In the genomic region with DNA sequence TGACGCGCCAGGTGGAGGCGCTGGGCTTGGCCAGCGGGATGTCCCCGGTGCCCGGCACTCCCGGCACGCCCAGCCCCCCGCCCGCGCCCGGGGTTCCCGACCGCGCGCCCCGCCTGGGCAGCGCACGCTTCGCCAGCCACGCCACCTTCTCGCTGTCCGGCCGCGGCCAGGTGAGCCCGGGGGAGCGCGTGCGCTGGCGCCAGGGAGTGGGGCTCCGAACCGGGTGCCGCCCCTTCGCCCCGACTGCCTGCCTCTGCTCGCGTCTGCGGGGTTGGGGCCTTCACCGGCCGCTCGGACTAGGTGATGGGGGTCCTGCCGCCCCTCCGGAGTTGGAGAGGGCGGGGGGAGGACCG, we compare ENCODE assay signal across 12 cellular contexts. TPM values are rescaled to one million over a fixed set of nuclear protein-coding genes. Genes with fewer than 3 reads are reported as not detected.
DNase-seq lines count a peak whose midpoint lies in the region; ATAC-seq and TF ChIP-seq lines count a peak whose summit lies in the region.
"Had no signal": no experiment of that assay in that cellular context is flagged by ENCODE, and none has a peak within 500 bp of the region (broad histone marks: within the 10 kb centered on the region; RNA-seq: fewer than 3 reads in every experiment).

No MANE protein-coding gene starts in this region.

- H3K9me3 ChIP-seq in esophagus muscularis mucosa = no peaks in the 10 kb centered on the region

- H3K27ac Mint-ChIP-seq in nephron progenitor cell = no peak overlapping the region
- H3K27ac Mint-ChIP-seq in type B pancreatic cell = peak overlapping the region; percentile 51

- H3K27ac ChIP-seq in esophagus muscularis mucosa (replicated peaks in 1 of 4) = peak overlapping the region; percentile 74 to 84 (median 79)
- H3K27ac ChIP-seq: KMS-11 had no signal

- H3K4me1 Mint-ChIP-seq in nephron progenitor cell = peaks cover 85% of the 10 kb centered on the region
- H3K4me1 Mint-ChIP-seq in type B pancreatic cell (ENCODE audit: unreplicated experiment) = peaks cover 37% of the 10 kb centered on the region

- no peak for TF ChIP-seq POLR2A in esophagus muscularis mucosa (IDR thresholded peaks at IDR 0.05; ENCODE audit: low read depth)

- intact Hi-C loops in Right ventricle myocardium inferior (cut with DNase I) = loop anchor here (2.0 to 5.0 kb wide), 2 partner anchors 20 to 37 kb away; no protein-coding TSS in a partner anchor
- intact Hi-C loops in left ventricle myocardium superior (cut with micrococcal nuclease) = no loop called here
- intact Hi-C loops in esophagus muscularis mucosa (cut with DNase I) = loop anchor here (5.0 kb wide), 1 partner anchor 37 kb away; no protein-coding TSS in a partner anchor

- peak overlapping the region; percentile 89 for H3K4me3 Mint-ChIP-seq in nephron progenitor cell
- H3K4me3 Mint-ChIP-seq in type B pancreatic cell = peak overlapping the region; percentile 90

- H3K36me3 Mint-ChIP-seq in nephron progenitor cell (ENCODE audit: low read depth) (no peaks in the 10 kb centered on the region), type B pancreatic cell (no peaks in the 10 kb centered on the region)

- ATAC-seq in Right ventricle myocardium inferior (peak; percentile 4), left ventricle myocardium superior (no peak), HG02759 (IDR thresholded peaks at IDR 0.05; ENCODE audit: unreplicated experiment) (no peak), esophagus mucosa (no peak)

- TF ChIP-seq CTCF in esophagus muscularis mucosa (IDR thresholded peaks at IDR 0.05) (no peak), nephron progenitor cell (IDR thresholded peaks at IDR 0.05) (no peak), type B pancreatic cell (conservative IDR thresholded peaks at IDR 0.05) (no peak)

- H3K4me3 ChIP-seq in esophagus muscularis mucosa = peak overlapping the region; percentile 63 to 68 (median 66)

- TF ChIP-seq EP300 in esophagus muscularis mucosa (IDR thresholded peaks at IDR 0.05) = no peak

- H3K27me3 ChIP-seq in esophagus muscularis mucosa = peaks cover 0 to 41% (median 9%) of the 10 kb centered on the region in 4 donors

- peaks cover 28 to 37% (median 33%) of the 10 kb centered on the region in 4 donors for H3K4me1 ChIP-seq in esophagus muscularis mucosa

- WGBS in esophagus muscularis mucosa = no CpG with 5 or more reads among the region's 45 CpGs

- H3K27me3 Mint-ChIP-seq in nephron progenitor cell (ENCODE audit: low read depth, poor library complexity) = peaks cover 56% of the 10 kb centered on the region
- H3K27me3 Mint-ChIP-seq in type B pancreatic cell = peaks cover 23% of the 10 kb centered on the region

- DNase-seq in Right ventricle myocardium inferior (ENCODE audit: missing footprints) (no peak), left ventricle myocardium superior (no peak), esophagus muscularis mucosa (ENCODE audit: extremely low spot score) (no peak), nephron progenitor cell (no peak), type B pancreatic cell (ENCODE audit: extremely low spot score, unreplicated experiment) (no peak), NCI-H748 (lab: John Stamatoyannopoulos, UW; ENCODE audit: unreplicated experiment) (no peak)
- DNase-seq: cortex of kidney, hippocampal formation, NCI-H510A had no signal

- H3K9me3 Mint-ChIP-seq in nephron progenitor cell (no peaks in the 10 kb centered on the region), type B pancreatic cell (no peaks in the 10 kb centered on the region)

- H3K36me3 ChIP-seq in esophagus muscularis mucosa = no peaks in the 10 kb centered on the region

RNA-seq across cellular contexts. Expression of gene SMTNL2, which starts 0.5 kb away (rescaled TPM):
- 48.6 TPM for total RNA-seq in Right ventricle myocardium inferior
- 47.4 TPM for total RNA-seq in left ventricle myocardium superior
- total RNA-seq in esophagus muscularis mucosa = 1 to 10 TPM; 3.0 to 7.2 (median 4.7) TPM
- 19.4 and 25.5 TPM in 2 replicates for total RNA-seq in type B pancreatic cell (ENCODE audit: low replicate concordance)
- 0.56 TPM for total RNA-seq in esophagus mucosa

RNA-seq across cellular contexts. Expression of gene GGT6, which starts 24.4 kb away (rescaled TPM):
- total RNA-seq in Right ventricle myocardium inferior = 0.14 TPM
- total RNA-seq in left ventricle myocardium superior = 0.22 TPM
- not detected for total RNA-seq in esophagus muscularis mucosa
- 1.0 and 1.4 TPM in 2 replicates for total RNA-seq in type B pancreatic cell (ENCODE audit: low replicate concordance)
- total RNA-seq in esophagus mucosa = 41.6 TPM

RNA-seq across cellular contexts. Expression of gene MYBBP1A, which starts 29.6 kb away (rescaled TPM):
- total RNA-seq in Right ventricle myocardium inferior = 19.2 TPM
- 18.5 TPM for total RNA-seq in left ventricle myocardium superior
- 10 to 100 TPM; 31.6 to 45.4 (median 36.1) TPM for total RNA-seq in esophagus muscularis mucosa
- total RNA-seq in type B pancreatic cell (ENCODE audit: low replicate concordance) = 63.7 and 66.0 TPM in 2 replicates
- 42.9 TPM for total RNA-seq in esophagus mucosa

RNA-seq across cellular contexts. Expression of gene ALOX15, which starts 56.7 kb away (rescaled TPM):
- total RNA-seq in Right ventricle myocardium inferior (0.19 TPM), left ventricle myocardium superior (4.5 TPM), esophagus muscularis mucosa (not detected), type B pancreatic cell (ENCODE audit: low replicate concordance) (2.1 and 4.9 TPM in 2 replicates), esophagus mucosa (0.32 TPM)

Comparison
In these comparisons a context has a peak if more than half of its experiments do, and no peak if none do; other contexts are left out.
1. RNA of gene GGT6, which starts 24.4 kb away (total RNA-seq): 41.6 TPM in esophagus mucosa (single experiment); 1.0 to 1.4 TPM in type B pancreatic cell, 0.22 TPM in left ventricle myocardium superior (single experiment), 0.14 TPM in Right ventricle myocardium inferior (single experiment) and not detected in esophagus muscularis mucosa; every median in the first group is over 10 times any median in the second.